1 cellular context compared by ENCODE assay signal in genomic region chr10:13099144-13099665, GRCh38.
TF ChIP-seq lines count a peak whose summit lies in the region.

No MANE protein-coding gene starts in this region.

TF ChIP-seq in HepG2, 621 proteins besides CTCF, POLR2A, EP300 and RAD21 (continued from another document and continues in another):
- TF ChIP-seq GABPA (IDR thresholded peaks at IDR 0.05; ENCODE audit: low read depth, low read length) = no peak
- TF ChIP-seq GABPA (CRISPR knock-in tag; IDR thresholded peaks at IDR 0.05; ENCODE audit: low read depth) = no peak
- TF ChIP-seq SP1 (IDR thresholded peaks at IDR 0.05) = no peak
- TF ChIP-seq SP1 (CRISPR knock-in tag; IDR thresholded peaks at IDR 0.05) = no peak
- TF ChIP-seq SRSF9 (IDR thresholded peaks at IDR 0.05; ENCODE audit: borderline replicate concordance, insufficient read depth, low read depth, low read length, poor library complexity, severe bottlenecking) = no peak
- no peak for TF ChIP-seq ZBTB21 (CRISPR knock-in tag; IDR thresholded peaks at IDR 0.05)
- TF ChIP-seq PHB2 (IDR thresholded peaks at IDR 0.05; ENCODE audit: partially characterized antibody) = no peak
- no peak for TF ChIP-seq ZBTB46 (CRISPR knock-in tag; IDR thresholded peaks at IDR 0.05; ENCODE audit: borderline replicate concordance)
- TF ChIP-seq HMGXB4 (CRISPR knock-in tag; IDR thresholded peaks at IDR 0.05; ENCODE audit: borderline replicate concordance in 1 of 2, low read depth in 1 of 2) = peak; percentile 51 to 58; a peak in 1 of 4 replicates
- TF ChIP-seq HDAC6 (IDR thresholded peaks at IDR 0.05; ENCODE audit: low read depth, low read length) = no peak
- TF ChIP-seq, protein P1, sequence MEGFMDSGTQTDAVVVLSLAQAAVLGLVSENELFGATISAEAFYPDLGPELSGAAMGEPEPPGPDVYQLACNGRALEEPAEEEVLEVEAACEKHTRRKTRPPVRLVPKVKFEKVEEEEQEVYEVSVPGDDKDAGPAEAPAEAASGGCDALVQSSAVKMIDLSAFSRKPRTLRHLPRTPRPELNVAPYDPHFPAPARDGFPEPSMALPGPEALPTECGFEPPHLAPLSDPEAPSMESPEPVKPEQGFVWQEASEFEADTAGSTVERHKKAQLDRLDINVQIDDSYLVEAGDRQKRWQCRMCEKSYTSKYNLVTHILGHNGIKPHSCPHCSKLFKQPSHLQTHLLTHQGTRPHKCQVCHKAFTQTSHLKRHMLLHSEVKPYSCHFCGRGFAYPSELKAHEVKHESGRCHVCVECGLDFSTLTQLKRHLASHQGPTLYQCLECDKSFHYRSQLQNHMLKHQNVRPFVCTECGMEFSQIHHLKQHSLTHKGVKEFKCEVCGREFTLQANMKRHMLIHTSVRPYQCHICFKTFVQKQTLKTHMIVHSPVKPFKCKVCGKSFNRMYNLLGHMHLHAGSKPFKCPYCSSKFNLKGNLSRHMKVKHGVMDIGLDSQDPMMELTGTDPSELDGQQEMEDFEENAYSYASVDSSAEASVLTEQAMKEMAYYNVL (CRISPR knock-in tag; IDR thresholded peaks at IDR 0.05; ENCODE audit: borderline replicate concordance) = 0 out of 2 replicates have a peak, but pooled peaks have one; percentile 44
- TF ChIP-seq ZNF441 (CRISPR knock-in tag; IDR thresholded peaks at IDR 0.05; ENCODE audit: borderline replicate concordance) = no peak
- no peak for TF ChIP-seq FOXK1 (CRISPR knock-in tag; IDR thresholded peaks at IDR 0.05; ENCODE audit: borderline replicate concordance, low read depth)
- no peak for TF ChIP-seq KDM5B (CRISPR knock-in tag; IDR thresholded peaks at IDR 0.05; ENCODE audit: borderline replicate concordance)
- TF ChIP-seq SIN3B (IDR thresholded peaks at IDR 0.05; ENCODE audit: low read length) = no peak
- no peak for TF ChIP-seq SNAI1 (CRISPR knock-in tag; IDR thresholded peaks at IDR 0.05; ENCODE audit: borderline replicate concordance)
- no peak for TF ChIP-seq ZFP37 (CRISPR knock-in tag; IDR thresholded peaks at IDR 0.05; ENCODE audit: borderline replicate concordance)
- TF ChIP-seq ZBTB7B (CRISPR knock-in tag; IDR thresholded peaks at IDR 0.05) = no peak
- TF ChIP-seq SSRP1 (CRISPR knock-in tag; IDR thresholded peaks at IDR 0.05) = no peak
- TF ChIP-seq HNF1B (CRISPR knock-in tag; IDR thresholded peaks at IDR 0.05) = no peak; the same call in 1 of the 2 replicates
- TF ChIP-seq NFIB (CRISPR knock-in tag; IDR thresholded peaks at IDR 0.05; ENCODE audit: borderline replicate concordance) = no peak
- TF ChIP-seq, protein P2, sequence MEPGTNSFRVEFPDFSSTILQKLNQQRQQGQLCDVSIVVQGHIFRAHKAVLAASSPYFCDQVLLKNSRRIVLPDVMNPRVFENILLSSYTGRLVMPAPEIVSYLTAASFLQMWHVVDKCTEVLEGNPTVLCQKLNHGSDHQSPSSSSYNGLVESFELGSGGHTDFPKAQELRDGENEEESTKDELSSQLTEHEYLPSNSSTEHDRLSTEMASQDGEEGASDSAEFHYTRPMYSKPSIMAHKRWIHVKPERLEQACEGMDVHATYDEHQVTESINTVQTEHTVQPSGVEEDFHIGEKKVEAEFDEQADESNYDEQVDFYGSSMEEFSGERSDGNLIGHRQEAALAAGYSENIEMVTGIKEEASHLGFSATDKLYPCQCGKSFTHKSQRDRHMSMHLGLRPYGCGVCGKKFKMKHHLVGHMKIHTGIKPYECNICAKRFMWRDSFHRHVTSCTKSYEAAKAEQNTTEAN (CRISPR knock-in tag; conservative IDR thresholded peaks at IDR 0.05) = no peak
- no peak for TF ChIP-seq ARID2 (CRISPR knock-in tag; IDR thresholded peaks at IDR 0.05; ENCODE audit: borderline replicate concordance)
- TF ChIP-seq, protein P3, sequence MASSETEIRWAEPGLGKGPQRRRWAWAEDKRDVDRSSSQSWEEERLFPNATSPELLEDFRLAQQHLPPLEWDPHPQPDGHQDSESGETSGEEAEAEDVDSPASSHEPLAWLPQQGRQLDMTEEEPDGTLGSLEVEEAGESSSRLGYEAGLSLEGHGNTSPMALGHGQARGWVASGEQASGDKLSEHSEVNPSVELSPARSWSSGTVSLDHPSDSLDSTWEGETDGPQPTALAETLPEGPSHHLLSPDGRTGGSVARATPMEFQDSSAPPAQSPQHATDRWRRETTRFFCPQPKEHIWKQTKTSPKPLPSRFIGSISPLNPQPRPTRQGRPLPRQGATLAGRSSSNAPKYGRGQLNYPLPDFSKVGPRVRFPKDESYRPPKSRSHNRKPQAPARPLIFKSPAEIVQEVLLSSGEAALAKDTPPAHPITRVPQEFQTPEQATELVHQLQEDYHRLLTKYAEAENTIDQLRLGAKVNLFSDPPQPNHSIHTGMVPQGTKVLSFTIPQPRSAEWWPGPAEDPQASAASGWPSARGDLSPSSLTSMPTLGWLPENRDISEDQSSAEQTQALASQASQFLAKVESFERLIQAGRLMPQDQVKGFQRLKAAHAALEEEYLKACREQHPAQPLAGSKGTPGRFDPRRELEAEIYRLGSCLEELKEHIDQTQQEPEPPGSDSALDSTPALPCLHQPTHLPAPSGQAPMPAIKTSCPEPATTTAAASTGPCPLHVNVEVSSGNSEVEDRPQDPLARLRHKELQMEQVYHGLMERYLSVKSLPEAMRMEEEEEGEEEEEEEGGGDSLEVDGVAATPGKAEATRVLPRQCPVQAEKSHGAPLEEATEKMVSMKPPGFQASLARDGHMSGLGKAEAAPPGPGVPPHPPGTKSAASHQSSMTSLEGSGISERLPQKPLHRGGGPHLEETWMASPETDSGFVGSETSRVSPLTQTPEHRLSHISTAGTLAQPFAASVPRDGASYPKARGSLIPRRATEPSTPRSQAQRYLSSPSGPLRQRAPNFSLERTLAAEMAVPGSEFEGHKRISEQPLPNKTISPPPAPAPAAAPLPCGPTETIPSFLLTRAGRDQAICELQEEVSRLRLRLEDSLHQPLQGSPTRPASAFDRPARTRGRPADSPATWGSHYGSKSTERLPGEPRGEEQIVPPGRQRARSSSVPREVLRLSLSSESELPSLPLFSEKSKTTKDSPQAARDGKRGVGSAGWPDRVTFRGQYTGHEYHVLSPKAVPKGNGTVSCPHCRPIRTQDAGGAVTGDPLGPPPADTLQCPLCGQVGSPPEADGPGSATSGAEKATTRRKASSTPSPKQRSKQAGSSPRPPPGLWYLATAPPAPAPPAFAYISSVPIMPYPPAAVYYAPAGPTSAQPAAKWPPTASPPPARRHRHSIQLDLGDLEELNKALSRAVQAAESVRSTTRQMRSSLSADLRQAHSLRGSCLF (CRISPR knock-in tag; IDR thresholded peaks at IDR 0.05; ENCODE audit: borderline replicate concordance) = no peak
- TF ChIP-seq, protein P4, sequence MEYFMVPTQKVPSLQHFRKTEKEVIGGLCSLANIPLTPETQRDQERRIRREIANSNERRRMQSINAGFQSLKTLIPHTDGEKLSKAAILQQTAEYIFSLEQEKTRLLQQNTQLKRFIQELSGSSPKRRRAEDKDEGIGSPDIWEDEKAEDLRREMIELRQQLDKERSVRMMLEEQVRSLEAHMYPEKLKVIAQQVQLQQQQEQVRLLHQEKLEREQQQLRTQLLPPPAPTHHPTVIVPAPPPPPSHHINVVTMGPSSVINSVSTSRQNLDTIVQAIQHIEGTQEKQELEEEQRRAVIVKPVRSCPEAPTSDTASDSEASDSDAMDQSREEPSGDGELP (IDR thresholded peaks at IDR 0.05; ENCODE audit: borderline replicate concordance, low read depth) = no peak
- TF ChIP-seq GATA4 (IDR thresholded peaks at IDR 0.05; ENCODE audit: borderline replicate concordance, low read depth) = no peak
- TF ChIP-seq SOX6 (IDR thresholded peaks at IDR 0.05) = no peak
- TF ChIP-seq SOX6 (CRISPR knock-in tag; IDR thresholded peaks at IDR 0.05) = no peak
- no peak for TF ChIP-seq NCOR1 (IDR thresholded peaks at IDR 0.05; ENCODE audit: borderline replicate concordance, low read length)
- no peak for TF ChIP-seq CCAR2 (optimal IDR thresholded peaks at IDR 0.05; ENCODE audit: low read depth, low read length)
- TF ChIP-seq ZNF275 (CRISPR knock-in tag; IDR thresholded peaks at IDR 0.05; ENCODE audit: borderline replicate concordance) = no peak
- 0 out of 2 replicates have a peak, but pooled peaks have one; percentile 16 for TF ChIP-seq ZNF772 (CRISPR knock-in tag; IDR thresholded peaks at IDR 0.05)
- TF ChIP-seq MEF2D (CRISPR knock-in tag; IDR thresholded peaks at IDR 0.05) = no peak
- no peak for TF ChIP-seq ZSCAN22 (CRISPR knock-in tag; IDR thresholded peaks at IDR 0.05)
- TF ChIP-seq ZFP1 (CRISPR knock-in tag; IDR thresholded peaks at IDR 0.05) = no peak
- peak; percentile 67 for TF ChIP-seq PCBP2 (optimal IDR thresholded peaks at IDR 0.05; ENCODE audit: low read depth, low read length, poor library complexity, severe bottlenecking)
- TF ChIP-seq HCFC1 (IDR thresholded peaks at IDR 0.05; ENCODE audit: low read depth, low read length) = no peak
- no peak for TF ChIP-seq TEAD2 (CRISPR knock-in tag; IDR thresholded peaks at IDR 0.05)
- TF ChIP-seq JDP2 (CRISPR knock-in tag; IDR thresholded peaks at IDR 0.05; ENCODE audit: borderline replicate concordance) = no peak
- TF ChIP-seq, protein P5, sequence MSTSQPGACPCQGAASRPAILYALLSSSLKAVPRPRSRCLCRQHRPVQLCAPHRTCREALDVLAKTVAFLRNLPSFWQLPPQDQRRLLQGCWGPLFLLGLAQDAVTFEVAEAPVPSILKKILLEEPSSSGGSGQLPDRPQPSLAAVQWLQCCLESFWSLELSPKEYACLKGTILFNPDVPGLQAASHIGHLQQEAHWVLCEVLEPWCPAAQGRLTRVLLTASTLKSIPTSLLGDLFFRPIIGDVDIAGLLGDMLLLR (CRISPR knock-in tag; IDR thresholded peaks at IDR 0.05) = no peak
- TF ChIP-seq, protein P6, sequence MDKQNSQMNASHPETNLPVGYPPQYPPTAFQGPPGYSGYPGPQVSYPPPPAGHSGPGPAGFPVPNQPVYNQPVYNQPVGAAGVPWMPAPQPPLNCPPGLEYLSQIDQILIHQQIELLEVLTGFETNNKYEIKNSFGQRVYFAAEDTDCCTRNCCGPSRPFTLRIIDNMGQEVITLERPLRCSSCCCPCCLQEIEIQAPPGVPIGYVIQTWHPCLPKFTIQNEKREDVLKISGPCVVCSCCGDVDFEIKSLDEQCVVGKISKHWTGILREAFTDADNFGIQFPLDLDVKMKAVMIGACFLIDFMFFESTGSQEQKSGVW (CRISPR knock-in tag; IDR thresholded peaks at IDR 0.05; ENCODE audit: borderline replicate concordance) = no peak
- no peak for TF ChIP-seq GPN1 (CRISPR knock-in tag; IDR thresholded peaks at IDR 0.05; ENCODE audit: borderline replicate concordance)
- no peak for TF ChIP-seq TMF1 (CRISPR knock-in tag; IDR thresholded peaks at IDR 0.05; ENCODE audit: low read depth)
- no peak for TF ChIP-seq GZF1 (CRISPR knock-in tag; IDR thresholded peaks at IDR 0.05)
- peak; percentile 67; the same call in 1 of the 2 replicates for TF ChIP-seq ZNF501 (CRISPR knock-in tag; IDR thresholded peaks at IDR 0.05)
- 0 out of 2 replicates have a peak, but pooled peaks have one; percentile 25 for TF ChIP-seq SMC3 (IDR thresholded peaks at IDR 0.05; ENCODE audit: low read length)
- TF ChIP-seq, protein P7, sequence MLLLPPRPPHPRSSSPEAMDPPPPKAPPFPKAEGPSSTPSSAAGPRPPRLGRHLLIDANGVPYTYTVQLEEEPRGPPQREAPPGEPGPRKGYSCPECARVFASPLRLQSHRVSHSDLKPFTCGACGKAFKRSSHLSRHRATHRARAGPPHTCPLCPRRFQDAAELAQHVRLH (CRISPR knock-in tag; IDR thresholded peaks at IDR 0.05; ENCODE audit: borderline replicate concordance, low read depth) = no peak
- 0 out of 2 replicates have a peak, but pooled peaks have one; percentile 45 for TF ChIP-seq ZNF607 (CRISPR knock-in tag; IDR thresholded peaks at IDR 0.05; ENCODE audit: borderline replicate concordance)
- no peak for TF ChIP-seq CC2D1A (CRISPR knock-in tag; IDR thresholded peaks at IDR 0.05)
- no peak for TF ChIP-seq ZNF569 (CRISPR knock-in tag; IDR thresholded peaks at IDR 0.05; ENCODE audit: borderline replicate concordance)
